ENCODE assay signal across 15 cellular contexts in genomic region chr2:193690572-193690971, GRCh38.
"Had no signal": no experiment of that assay in that cellular context is flagged by ENCODE, and none has a peak within 500 bp of the region (broad histone marks: within the 10 kb centered on the region; RNA-seq: fewer than 3 reads in every experiment).

No MANE protein-coding gene starts in this region.

- H3K27me3 ChIP-seq: gastrocnemius medialis, heart left ventricle, left lung, tibial nerve, vagina had no signal

- H3K4me1 ChIP-seq: gastrocnemius medialis, heart left ventricle, left lung, psoas muscle, tibial nerve, vagina had no signal

- H3K36me3 ChIP-seq: gastrocnemius medialis, heart left ventricle, left lung, tibial nerve, vagina, WERI-Rb-1 had no signal

- DNase-seq: activated CD4-positive, alpha-beta T cell treated with anti-CD3 and anti-CD28 coated beads, Interleukin-2, amount 50 U/mL, for 48 hours; amniotic stem cell; caudate nucleus; gastrocnemius medialis; heart left ventricle; left lung; mammary epithelial cell; naive B cell; psoas muscle; right cardiac atrium; T-helper 2 cell; WERI-Rb-1 had no signal

- H3K4me3 ChIP-seq: gastrocnemius medialis, heart left ventricle, left lung, psoas muscle, skin epidermis, tibial nerve, vagina had no signal

- ATAC-seq: gastrocnemius medialis, heart left ventricle, left lung, psoas muscle, right cardiac atrium had no signal

- H3K9me3 ChIP-seq: gastrocnemius medialis, heart left ventricle, left lung, psoas muscle, tibial nerve, vagina had no signal

- H3K27ac ChIP-seq: gastrocnemius medialis, heart left ventricle, left lung, psoas muscle, skin epidermis, tibial nerve, vagina, WERI-Rb-1 had no signal
